11 cellular contexts compared by ENCODE assay signal in genomic region chr2:65153515-65153914, GRCh38.
"Had no signal": no experiment of that assay in that cellular context is flagged by ENCODE, and none has a peak within 500 bp of the region (broad histone marks: within the 10 kb centered on the region; RNA-seq: fewer than 3 reads in every experiment).

No MANE protein-coding gene starts in this region.

- H3K4me1 ChIP-seq: esophagus muscularis mucosa had no signal

- H3K9me3 ChIP-seq: esophagus muscularis mucosa, heart left ventricle had no signal

- H3K36me3 ChIP-seq: esophagus muscularis mucosa, heart left ventricle, WERI-Rb-1 had no signal

- DNase-seq: activated CD4-positive, alpha-beta memory T cell treated with anti-CD3 and anti-CD28 coated beads, Interleukin-2, amount 10 ng/mL, durations not matched to agents 7 days and 5 days; activated CD4-positive, alpha-beta T cell treated with anti-CD3 and anti-CD28 coated beads for 36 hours; activated effector memory CD4-positive, alpha-beta T cell treated with Interleukin-2 at 50 U/mL for 16 hours; activated naive CD4-positive, alpha-beta T cell treated with anti-CD3 and anti-CD28 coated beads, Interleukin-2, amount 50 U/mL, for 16 hours; activated T-cell treated with anti-CD3 and anti-CD28 coated beads, Interleukin-2, amount 50 U/mL, for 24 hours; heart left ventricle; stimulated activated CD4-positive, alpha-beta T cell treated with anti-CD3 and anti-CD28 coated beads, Interleukin-12 subunit alpha, Interleukin-12 subunit beta, amount 100 ng/mL, for 4 hours; stimulated activated CD4-positive, alpha-beta T cell treated with anti-CD3 and anti-CD28 coated beads, Interleukin-2, amount 100 ng/mL, for 24 hours; WERI-Rb-1 had no signal

- H3K27me3 ChIP-seq: esophagus muscularis mucosa, heart left ventricle had no signal

- ATAC-seq: activated CD4-positive, alpha-beta T cell treated with anti-CD3 and anti-CD28 coated beads for 36 hours; heart left ventricle had no signal

- H3K4me3 ChIP-seq: esophagus muscularis mucosa, heart left ventricle, lung had no signal

- H3K27ac ChIP-seq: esophagus muscularis mucosa, heart left ventricle, WERI-Rb-1 had no signal
